8 cellular contexts compared by ENCODE assay signal in genomic region chr2:28390857-28391563, GRCh38. TPM values are rescaled to one million over a fixed set of nuclear protein-coding genes. Genes with fewer than 3 reads are reported as not detected.
DNase-seq lines count a peak whose midpoint lies in the region; ATAC-seq and TF ChIP-seq lines count a peak whose summit lies in the region.

No MANE protein-coding gene starts in this region.

- no peaks in the 10 kb centered on the region for H3K36me3 Mint-ChIP-seq in activated naive CD4-positive, alpha-beta T cell treated with anti-CD3 and anti-CD28 coated beads, Interleukin-2, amount 50 U/mL, for 24 hours
- no peaks in the 10 kb centered on the region for H3K36me3 Mint-ChIP-seq in glutamatergic neuron (ENCODE audit: unreplicated experiment)

- peak overlapping the region; percentile 91 for H3K27ac Mint-ChIP-seq in activated naive CD4-positive, alpha-beta T cell treated with anti-CD3 and anti-CD28 coated beads, Interleukin-2, amount 50 U/mL, for 24 hours
- peak overlapping the region; percentile 82 for H3K27ac Mint-ChIP-seq in glutamatergic neuron (ENCODE audit: unreplicated experiment)

- ATAC-seq in HG02852 (IDR thresholded peaks at IDR 0.05; ENCODE audit: unreplicated experiment) = no peak
- no peak for ATAC-seq in HG03378 (IDR thresholded peaks at IDR 0.05; ENCODE audit: unreplicated experiment)

- no peaks in the 10 kb centered on the region for H3K27me3 Mint-ChIP-seq in activated naive CD4-positive, alpha-beta T cell treated with anti-CD3 and anti-CD28 coated beads, Interleukin-2, amount 50 U/mL, for 24 hours
- peaks cover 14% of the 10 kb centered on the region for H3K27me3 Mint-ChIP-seq in glutamatergic neuron (ENCODE audit: unreplicated experiment)

- no peak for TF ChIP-seq CTCF in glutamatergic neuron (IDR thresholded peaks at IDR 0.05; ENCODE audit: partially characterized antibody, unreplicated experiment)

- no peaks in the 10 kb centered on the region for H3K9me3 Mint-ChIP-seq in activated naive CD4-positive, alpha-beta T cell treated with anti-CD3 and anti-CD28 coated beads, Interleukin-2, amount 50 U/mL, for 24 hours
- H3K9me3 Mint-ChIP-seq in glutamatergic neuron (ENCODE audit: unreplicated experiment) = peaks cover 10% of the 10 kb centered on the region

- DNase-seq in NCI-H1417 (lab: John Stamatoyannopoulos, UW) = peak in 2 of 3 experiments; percentile 84 to 85
- no peak for DNase-seq in NCI-H1417 treated with DMSO at 0.1 percent for 48 hours (lab: John Stamatoyannopoulos, UW)
- peak; percentile 37 for DNase-seq in HuH-7 (ENCODE audit: low spot score)
- peak; percentile 57 for DNase-seq in glutamatergic neuron
- peak in 38 of 56 donors; percentile 25 to 84 (median 62) for DNase-seq in nucleus accumbens (lab: John Stamatoyannopoulos, UW)

- H3K4me3 Mint-ChIP-seq in activated naive CD4-positive, alpha-beta T cell treated with anti-CD3 and anti-CD28 coated beads, Interleukin-2, amount 50 U/mL, for 24 hours = peak overlapping the region; percentile 89
- H3K4me3 Mint-ChIP-seq in glutamatergic neuron (ENCODE audit: unreplicated experiment) = peak overlapping the region; percentile 92

- peaks cover 32% of the 10 kb centered on the region for H3K4me1 Mint-ChIP-seq in activated naive CD4-positive, alpha-beta T cell treated with anti-CD3 and anti-CD28 coated beads, Interleukin-2, amount 50 U/mL, for 24 hours
- no peaks in the 10 kb centered on the region for H3K4me1 Mint-ChIP-seq in glutamatergic neuron (ENCODE audit: low read depth, unreplicated experiment)

RNA-seq across cellular contexts. Expression of gene FOSL2, which starts 1.6 kb away (rescaled TPM):
- total RNA-seq in glutamatergic neuron (ENCODE audit: unreplicated experiment) = 2.6 TPM
